8 cellular contexts compared by ENCODE assay signal in the genomic region with DNA sequence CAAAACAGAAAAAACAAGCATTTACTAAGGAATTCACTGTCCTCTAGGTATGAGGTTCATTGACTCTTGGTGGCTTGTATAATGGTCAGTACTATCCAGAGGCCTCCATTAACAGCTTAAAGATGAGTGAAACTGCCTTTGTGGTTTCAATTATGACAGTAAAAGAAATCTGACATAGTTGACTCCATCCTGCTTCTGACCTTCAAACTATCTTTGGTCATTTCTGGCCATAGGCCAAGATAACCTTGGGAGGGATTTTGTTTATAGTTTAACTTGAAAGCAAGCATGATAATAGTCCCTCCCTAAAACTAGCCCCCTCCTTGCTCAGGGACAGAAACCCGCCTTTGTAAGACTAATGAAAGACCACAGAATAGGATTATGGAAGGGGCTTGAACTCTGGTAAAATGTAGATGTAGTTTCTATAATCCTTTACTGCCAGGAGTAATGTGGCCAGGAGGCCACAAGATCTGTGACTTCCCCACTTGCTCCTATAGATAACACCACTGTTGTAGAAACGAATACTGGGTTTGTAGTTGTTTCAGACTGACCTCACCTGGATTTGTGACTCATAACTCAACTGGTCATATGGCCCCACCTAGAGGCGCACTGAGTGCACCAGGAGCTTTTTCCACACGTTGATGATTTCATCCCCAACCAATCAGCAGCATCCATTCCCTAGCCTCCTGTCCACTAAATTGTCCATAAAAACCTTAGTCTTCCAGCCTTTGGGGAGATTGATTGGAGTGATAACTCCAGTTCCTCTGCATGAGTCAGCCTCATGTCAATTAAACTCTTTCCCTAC. TPM values are rescaled to one million over a fixed set of nuclear protein-coding genes. Genes with fewer than 3 reads are reported as not detected.
DNase-seq lines count a peak whose midpoint lies in the region; ATAC-seq and TF ChIP-seq lines count a peak whose summit lies in the region.

No MANE protein-coding gene starts in this region.

- H3F3A ChIP-seq in DOHH2 (ENCODE audit: control insufficient read depth, insufficient read depth) = no peaks in the 10 kb centered on the region

- H3K27ac ChIP-seq in DOHH2 (ENCODE audit: low read depth, low read length) = no peak overlapping the region
- H3K27ac ChIP-seq in OCI-LY7 (ENCODE audit: low read depth, low read length, poor library complexity, severe bottlenecking) = no peak overlapping the region
- no peak overlapping the region for H3K27ac ChIP-seq in lung (ENCODE audit: low read depth in 1 of 2, low read length in 1 of 2)

- H2AFZ ChIP-seq in OCI-LY7 (ENCODE audit: low read length) = no peak overlapping the region

- peak; percentile 58 for TF ChIP-seq CTCF in DOHH2 (IDR thresholded peaks at IDR 0.05; ENCODE audit: low read depth, low read length, poor library complexity, severe bottlenecking)
- peak; percentile 64 for TF ChIP-seq CTCF in OCI-LY7 (conservative IDR thresholded peaks at IDR 0.05; ENCODE audit: low read length)
- TF ChIP-seq CTCF in astrocyte of the spinal cord (IDR thresholded peaks at IDR 0.05; ENCODE audit: low read depth, low read length) = peak; percentile 31
- TF ChIP-seq CTCF in lung (IDR thresholded peaks at IDR 0.05; ENCODE audit: control extremely low read depth, extremely low read depth) = peak; percentile 37

- ATAC-seq in GM19025 (IDR thresholded peaks at IDR 0.05; ENCODE audit: low read depth, unreplicated experiment) = peak; percentile 77
- ATAC-seq in HG03039 (IDR thresholded peaks at IDR 0.05; ENCODE audit: unreplicated experiment) = peak; percentile 92
- ATAC-seq in lung (ENCODE audit: insufficient read depth, low FRiP score) = peak; percentile 72

- H3K9me3 ChIP-seq in DOHH2 (ENCODE audit: control insufficient read depth, insufficient read depth, low read length) = no peaks in the 10 kb centered on the region
- H3K9me3 ChIP-seq in OCI-LY7 (ENCODE audit: low read length) = no peaks in the 10 kb centered on the region
- no peaks in the 10 kb centered on the region for H3K9me3 ChIP-seq in lung (ENCODE audit: control insufficient read depth in 2 of 2, insufficient read depth in 1 of 2, low read length in 1 of 2)

- POLR2A ChIA-PET in OCI-LY7 (lab: Charles Lee) = interaction anchor here (0.6 kb wide), 1 partner anchor 485 kb away, joined by 6 read pairs; no protein-coding TSS in a partner anchor

- H3K4me3 ChIP-seq in DOHH2 (ENCODE audit: low read length) (no peak overlapping the region), OCI-LY7 (ENCODE audit: low read depth, low read length, poor library complexity, severe bottlenecking) (no peak overlapping the region), astrocyte of the spinal cord (ENCODE audit: low read depth, low read length) (no peak overlapping the region), lung (no peak overlapping the region)

- 50 to 69% methylated on average over 4 of the region's 4 CpGs for WGBS in lung, 2 donors

- intact Hi-C loops in OCI-LY7 (cut with micrococcal nuclease; ENCODE audit: unreplicated experiment) = no loop called here

- no peaks in the 10 kb centered on the region for H4K20me1 ChIP-seq in DOHH2 (ENCODE audit: control insufficient read depth, insufficient read depth, low read depth, low read length)
- no peaks in the 10 kb centered on the region for H4K20me1 ChIP-seq in OCI-LY7 (ENCODE audit: insufficient read depth, low read length)

- no peaks in the 10 kb centered on the region for H3K9me2 ChIP-seq in DOHH2 (replicated peaks; ENCODE audit: control insufficient read depth, low read length)
- H3K9me2 ChIP-seq in OCI-LY7 (ENCODE audit: insufficient read depth, low read length) = no peaks in the 10 kb centered on the region

- H3K27me3 ChIP-seq in DOHH2 (ENCODE audit: control insufficient read depth, low read length) (peaks cover 9% of the 10 kb centered on the region), lung (ENCODE audit: control insufficient read depth, insufficient read depth) (no peaks in the 10 kb centered on the region)

- no peaks in the 10 kb centered on the region for H3K79me2 ChIP-seq in DOHH2 (ENCODE audit: control insufficient read depth, low read length)
- H3K79me2 ChIP-seq in OCI-LY7 (ENCODE audit: insufficient read depth, low read depth, low read length) = no peaks in the 10 kb centered on the region

- no peaks in the 10 kb centered on the region for H3K36me3 ChIP-seq in DOHH2 (ENCODE audit: control insufficient read depth, low read length)
- H3K36me3 ChIP-seq in OCI-LY7 (ENCODE audit: insufficient read depth, low read length) = no peaks in the 10 kb centered on the region
- H3K36me3 ChIP-seq in lung (ENCODE audit: control insufficient read depth in 2 of 2, insufficient read depth in 2 of 2, low read length in 2 of 2) = no peaks in the 10 kb centered on the region

- H3K4me1 ChIP-seq in DOHH2 (ENCODE audit: control insufficient read depth, low read length) (no peaks in the 10 kb centered on the region), OCI-LY7 (ENCODE audit: insufficient read depth, low read length, poor library complexity, severe bottlenecking) (no peaks in the 10 kb centered on the region), lung (ENCODE audit: control insufficient read depth in 2 of 2, insufficient read depth in 2 of 2, low read length in 2 of 2) (peaks cover 0 to 5% of the 10 kb centered on the region in 2 donors)

- CTCF ChIA-PET in OCI-LY7 (lab: Charles Lee; ENCODE audit: unreplicated experiment) = no interaction called here

- no peak overlapping the region for H3K4me2 ChIP-seq in DOHH2 (ENCODE audit: low read length)
- no peak overlapping the region for H3K4me2 ChIP-seq in OCI-LY7 (ENCODE audit: low read length)

- in situ Hi-C loops in astrocyte of the spinal cord (cut with HindIII; ENCODE audit: low sequenced_read_pairs) = no loop called here

- no TSS peak for BruUV-seq in OCI-LY7 (replicated peaks; lab: Mats Ljungman, UMichigan)

- DNase-seq in OCI-LY7 (ENCODE audit: low spot score) (peak; percentile 25), astrocyte of the spinal cord (ENCODE audit: low read depth, low spot score) (peak; percentile 37), lung (ENCODE audit: low spot score) (peak; percentile 61), NCI-H1694 treated with DMSO at 0.1 percent for 48 hours (lab: John Stamatoyannopoulos, UW) (no peak), dedifferentiated amniotic fluid mesenchymal stem cell (ENCODE audit: extremely low spot score) (no peak)

RNA-seq across cellular contexts. Expression of gene PLEKHM3, which starts 8.6 kb away (rescaled TPM):
- total RNA-seq in OCI-LY7 (2014; rRNA removed; shearing (Covaris generic)) = 4.0 and 6.3 TPM in 2 replicates
- total RNA-seq in OCI-LY7 (2022) (3.7 and 5.4 TPM in 2 replicates), lung (10 to 100 TPM; 16.3 to 32.9 TPM)
- 1 to 10 TPM; 5.6 to 8.4 TPM for polyA plus RNA-seq in lung

Comparison
In these comparisons a context has a peak if more than half of its experiments do, and no peak if none do; other contexts are left out.
1. DNase-seq: peak in OCI-LY7 (single experiment), astrocyte of the spinal cord (single experiment) and lung (single experiment); none in NCI-H1694 treated with DMSO at 0.1 percent for 48 hours (single experiment) and dedifferentiated amniotic fluid mesenchymal stem cell (single experiment).
2. Peak in every context shown above with its lines, with median percentiles within 50 percentile points of each other: CTCF ChIP-seq and ATAC-seq.